19 cellular contexts compared by ENCODE assay signal in genomic region chr3:119205209-119205608, GRCh38. TPM values are rescaled to one million over a fixed set of nuclear protein-coding genes. Genes with fewer than 3 reads are reported as not detected.
"Had no signal": no experiment of that assay in that cellular context is flagged by ENCODE, and none has a peak within 500 bp of the region (broad histone marks: within the 10 kb centered on the region; RNA-seq: fewer than 3 reads in every experiment).

No MANE protein-coding gene starts in this region.

- ATAC-seq: activated CD8-positive, alpha-beta T cell treated with anti-CD3 and anti-CD28 coated beads for 36 hours; lower lobe of right lung; stimulated activated naive CD8-positive, alpha-beta T cell treated with anti-CD3 and anti-CD28 coated beads, Interleukin-15, amount 100 ng/mL, for 72 hours had no signal

- H3K36me3 ChIP-seq: brain microvascular endothelial cell, prostate gland had no signal

- DNase-seq: activated CD8-positive, alpha-beta T cell treated with anti-CD3 and anti-CD28 coated beads for 36 hours; activated effector memory CD4-positive, alpha-beta T cell treated with anti-CD3 and anti-CD28 coated beads, Interleukin-2, amount 50 U/mL, for 16 hours; activated naive CD8-positive, alpha-beta T cell treated with anti-CD3 and anti-CD28 coated beads, Interleukin-2, amount 10 ng/mL, durations not matched to agents 7 days and 5 days; activated T-cell treated with anti-CD3 and anti-CD28 coated beads, Interleukin-2, amount 50 U/mL, for 4 hours; brain microvascular endothelial cell; cerebellar nuclear complex; effector CD8-positive, alpha-beta T cell; heart left ventricle; immature natural killer cell; left cardiac atrium; lower lobe of right lung; naive B cell; right lobe of liver; stimulated activated naive CD8-positive, alpha-beta T cell treated with anti-CD3 and anti-CD28 coated beads, Interleukin-15, amount 100 ng/mL, for 72 hours; testis; upper lobe of left lung had no signal

- H3K4me1 ChIP-seq: prostate gland, right lobe of liver, testis had no signal

- H3K4me1 Mint-ChIP-seq: naive B cell had no signal

- H3K27ac Mint-ChIP-seq: activated CD8-positive, alpha-beta T cell treated with anti-CD3 and anti-CD28 coated beads for 36 hours; activated naive CD8-positive, alpha-beta T cell treated with anti-CD3 and anti-CD28 coated beads, Interleukin-2, amount 10 ng/mL, durations not matched to agents 7 days and 5 days; naive B cell had no signal

- H3K9me3 Mint-ChIP-seq: activated CD8-positive, alpha-beta T cell treated with anti-CD3 and anti-CD28 coated beads for 36 hours; activated naive CD8-positive, alpha-beta T cell treated with anti-CD3 and anti-CD28 coated beads, Interleukin-2, amount 10 ng/mL, durations not matched to agents 7 days and 5 days; activated T-cell treated with anti-CD3 and anti-CD28 coated beads, Interleukin-2, amount 50 U/mL, for 4 hours; immature natural killer cell; stimulated activated naive CD8-positive, alpha-beta T cell treated with anti-CD3 and anti-CD28 coated beads, Interleukin-15, amount 100 ng/mL, for 72 hours had no signal

- H3K27me3 ChIP-seq: brain microvascular endothelial cell, heart left ventricle, right lobe of liver, testis, upper lobe of left lung had no signal

- H3K9me3 ChIP-seq: heart left ventricle, lower lobe of right lung, prostate gland, right lobe of liver, testis, upper lobe of left lung had no signal

- H3K4me3 ChIP-seq: lower lobe of right lung, prostate gland, right lobe of liver, testis, upper lobe of left lung had no signal

- H3K27me3 Mint-ChIP-seq: activated CD8-positive, alpha-beta T cell treated with anti-CD3 and anti-CD28 coated beads for 36 hours; activated naive CD8-positive, alpha-beta T cell treated with anti-CD3 and anti-CD28 coated beads, Interleukin-2, amount 10 ng/mL, durations not matched to agents 7 days and 5 days; naive B cell; stimulated activated naive CD8-positive, alpha-beta T cell treated with anti-CD3 and anti-CD28 coated beads, Interleukin-15, amount 100 ng/mL, for 72 hours had no signal

- H3K4me3 Mint-ChIP-seq: activated CD8-positive, alpha-beta T cell treated with anti-CD3 and anti-CD28 coated beads for 36 hours; activated naive CD8-positive, alpha-beta T cell treated with anti-CD3 and anti-CD28 coated beads, Interleukin-2, amount 10 ng/mL, durations not matched to agents 7 days and 5 days; activated T-cell treated with anti-CD3 and anti-CD28 coated beads, Interleukin-2, amount 50 U/mL, for 4 hours; immature natural killer cell; naive B cell; stimulated activated naive CD8-positive, alpha-beta T cell treated with anti-CD3 and anti-CD28 coated beads, Interleukin-15, amount 100 ng/mL, for 72 hours had no signal

- H3K27ac ChIP-seq: brain microvascular endothelial cell, heart left ventricle, lower lobe of right lung, prostate gland, right lobe of liver, testis, upper lobe of left lung had no signal

RNA-seq across cellular contexts. Expression of gene UPK1B, which starts 31.8 kb away (rescaled TPM):
- total RNA-seq: activated CD8-positive, alpha-beta T cell treated with anti-CD3 and anti-CD28 coated beads for 36 hours; activated naive CD8-positive, alpha-beta T cell treated with anti-CD3 and anti-CD28 coated beads, Interleukin-2, amount 10 ng/mL, durations not matched to agents 7 days and 5 days; activated T-cell treated with anti-CD3 and anti-CD28 coated beads, Interleukin-2, amount 50 U/mL, for 4 hours; frontal cortex; lower lobe of right lung; prostate gland; T-helper 1 cell treated with Interleukin-12 subunit alpha and Interleukin-12 subunit beta and Interleukin-4 antibody, amounts not matched to agents 30 ng/mL and 1 ng/mL, for 36 hours had no signal

RNA-seq across cellular contexts. Expression of gene TEX55, which starts 59.2 kb away (rescaled TPM):
- total RNA-seq: activated CD8-positive, alpha-beta T cell treated with anti-CD3 and anti-CD28 coated beads for 36 hours; activated naive CD8-positive, alpha-beta T cell treated with anti-CD3 and anti-CD28 coated beads, Interleukin-2, amount 10 ng/mL, durations not matched to agents 7 days and 5 days; activated T-cell treated with anti-CD3 and anti-CD28 coated beads, Interleukin-2, amount 50 U/mL, for 4 hours; frontal cortex; heart left ventricle; left cardiac atrium; lower lobe of right lung; right lobe of liver; T-helper 1 cell treated with Interleukin-12 subunit alpha and Interleukin-12 subunit beta and Interleukin-4 antibody, amounts not matched to agents 30 ng/mL and 1 ng/mL, for 36 hours; upper lobe of left lung had no signal
